ENCODE assay signal across 16 cellular contexts in the genomic region with DNA sequence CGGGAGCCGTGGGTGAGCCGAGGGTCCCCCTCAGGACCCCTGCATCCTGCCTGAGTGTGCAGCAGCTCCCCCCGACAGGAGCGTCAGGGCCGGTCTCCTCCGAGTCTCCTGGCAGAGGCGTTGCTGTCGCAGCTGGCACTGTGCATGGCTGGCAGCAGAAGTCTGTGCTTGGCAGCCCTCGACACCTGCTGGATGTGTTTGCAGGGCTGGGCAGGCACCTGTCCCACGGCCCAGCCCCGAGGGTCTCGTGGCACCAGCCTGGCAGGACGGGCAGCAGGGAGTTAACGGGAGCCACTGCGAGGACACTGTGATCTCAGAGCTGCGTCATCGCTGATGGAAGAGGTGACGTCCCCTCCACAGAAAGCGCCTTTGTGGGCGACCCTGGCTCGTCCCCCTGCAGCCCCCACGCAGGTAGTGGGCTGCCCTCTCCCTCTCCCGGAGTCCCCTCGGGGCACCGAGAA. TPM values are rescaled to one million over a fixed set of nuclear protein-coding genes. Genes with fewer than 3 reads are reported as not detected.
DNase-seq lines count a peak whose midpoint lies in the region; ATAC-seq and TF ChIP-seq lines count a peak whose summit lies in the region.
"Had no signal": no experiment of that assay in that cellular context is flagged by ENCODE, and none has a peak within 500 bp of the region (broad histone marks: within the 10 kb centered on the region; RNA-seq: fewer than 3 reads in every experiment).

No MANE protein-coding gene starts in this region.

- intact Hi-C loops in ascending aorta (cut with DNase I) (no loop called here), left ventricle myocardium superior (cut with micrococcal nuclease) (no loop called here), posterior cingulate gyrus (cut with DNase I) (no loop called here)
- intact Hi-C loops in activated naive CD4-positive, alpha-beta T cell treated with anti-CD3 and anti-CD28 coated beads for 36 hours (cut with micrococcal nuclease) = no loop called here

- no peak overlapping the region for H3K27ac Mint-ChIP-seq in T-helper 2 cell treated with Interferon-gamma antibody and Interleukin-4, amounts not matched to agents 5 μg/mL and 100 μg/mL, for 36 hours
- H3K27ac Mint-ChIP-seq in activated naive CD4-positive, alpha-beta T cell treated with anti-CD3 and anti-CD28 coated beads for 36 hours = no peak overlapping the region
- H3K27ac Mint-ChIP-seq: activated naive CD8-positive, alpha-beta T cell treated with anti-CD3 and anti-CD28 coated beads for 36 hours had no signal

- ATAC-seq in left ventricle myocardium superior (peak; percentile 80), HG03571 (IDR thresholded peaks at IDR 0.05; ENCODE audit: unreplicated experiment) (no peak)

- H3K27ac ChIP-seq in ascending aorta = peak overlapping the region; percentile 65 to 97

- no peaks in the 10 kb centered on the region for H3K9me3 Mint-ChIP-seq in T-helper 2 cell treated with Interferon-gamma antibody and Interleukin-4, amounts not matched to agents 5 μg/mL and 100 μg/mL, for 36 hours
- H3K9me3 Mint-ChIP-seq in activated naive CD4-positive, alpha-beta T cell treated with anti-CD3 and anti-CD28 coated beads for 36 hours = no peaks in the 10 kb centered on the region
- H3K9me3 Mint-ChIP-seq: activated naive CD8-positive, alpha-beta T cell treated with anti-CD3 and anti-CD28 coated beads for 36 hours had no signal

- H3K27me3 ChIP-seq in ascending aorta = no peaks in the 10 kb centered on the region

- H3K27me3 Mint-ChIP-seq in T-helper 2 cell treated with Interferon-gamma antibody and Interleukin-4, amounts not matched to agents 5 μg/mL and 100 μg/mL, for 36 hours (ENCODE audit: low read depth) = no peaks in the 10 kb centered on the region
- H3K27me3 Mint-ChIP-seq in activated naive CD4-positive, alpha-beta T cell treated with anti-CD3 and anti-CD28 coated beads for 36 hours (ENCODE audit: low read depth) = no peaks in the 10 kb centered on the region
- H3K27me3 Mint-ChIP-seq: activated naive CD8-positive, alpha-beta T cell treated with anti-CD3 and anti-CD28 coated beads for 36 hours had no signal

- peaks cover 6 to 57% of the 10 kb centered on the region in 2 donors for H3K4me1 ChIP-seq in ascending aorta

- DNase-seq in DMS79 (lab: John Stamatoyannopoulos, UW) = peak; percentile 38
- DNase-seq in ascending aorta (ENCODE audit: low spot score in 2 of 2) = no peak
- peak; percentile 81 for DNase-seq in left ventricle myocardium superior
- DNase-seq in posterior cingulate gyrus = peak in 7 of 10 donors; percentile 35 to 89 (median 60)
- no peak for DNase-seq in NCI-H1436 (lab: John Stamatoyannopoulos, UW)
- no peak for DNase-seq in T-helper 2 cell treated with Interferon-gamma antibody and Interleukin-4, amounts not matched to agents 5 μg/mL and 100 μg/mL, for 36 hours (ENCODE audit: low spot score)
- no peak for DNase-seq in activated naive CD4-positive, alpha-beta T cell treated with anti-CD3 and anti-CD28 coated beads for 36 hours
- DNase-seq: activated CD4-positive, alpha-beta T cell treated with anti-CD3 and anti-CD28 coated beads for 48 hours; activated naive CD8-positive, alpha-beta T cell treated with anti-CD3 and anti-CD28 coated beads for 36 hours; AML-193; cerebellar nuclear complex; DMS153; KG1; NCI-H1694 had no signal

- H3K4me3 Mint-ChIP-seq in T-helper 2 cell treated with Interferon-gamma antibody and Interleukin-4, amounts not matched to agents 5 μg/mL and 100 μg/mL, for 36 hours = no peak overlapping the region
- no peak overlapping the region for H3K4me3 Mint-ChIP-seq in activated naive CD4-positive, alpha-beta T cell treated with anti-CD3 and anti-CD28 coated beads for 36 hours
- H3K4me3 Mint-ChIP-seq: activated naive CD8-positive, alpha-beta T cell treated with anti-CD3 and anti-CD28 coated beads for 36 hours had no signal

- H3K36me3 Mint-ChIP-seq in T-helper 2 cell treated with Interferon-gamma antibody and Interleukin-4, amounts not matched to agents 5 μg/mL and 100 μg/mL, for 36 hours (ENCODE audit: low read depth) = no peaks in the 10 kb centered on the region
- no peaks in the 10 kb centered on the region for H3K36me3 Mint-ChIP-seq in activated naive CD4-positive, alpha-beta T cell treated with anti-CD3 and anti-CD28 coated beads for 36 hours (ENCODE audit: low read depth)
- H3K36me3 Mint-ChIP-seq: activated naive CD8-positive, alpha-beta T cell treated with anti-CD3 and anti-CD28 coated beads for 36 hours had no signal

- H3K4me3 ChIP-seq in ascending aorta = peak overlapping the region; percentile 31 to 53
- H3K4me3 ChIP-seq: HAP-1 had no signal

- H3K4me1 Mint-ChIP-seq in T-helper 2 cell treated with Interferon-gamma antibody and Interleukin-4, amounts not matched to agents 5 μg/mL and 100 μg/mL, for 36 hours (ENCODE audit: low read depth) = no peaks in the 10 kb centered on the region
- H3K4me1 Mint-ChIP-seq in activated naive CD4-positive, alpha-beta T cell treated with anti-CD3 and anti-CD28 coated beads for 36 hours (ENCODE audit: low read depth) = no peaks in the 10 kb centered on the region
- H3K4me1 Mint-ChIP-seq: activated naive CD8-positive, alpha-beta T cell treated with anti-CD3 and anti-CD28 coated beads for 36 hours had no signal

- no peaks in the 10 kb centered on the region for H3K9me3 ChIP-seq in ascending aorta
- H3K9me3 ChIP-seq: HAP-1 had no signal

- TF ChIP-seq CTCF in ascending aorta (IDR thresholded peaks at IDR 0.05) = no peak

- CTCF ChIA-PET in activated naive CD4-positive, alpha-beta T cell treated with anti-CD3 and anti-CD28 coated beads for 36 hours (lab: Charles Lee) = no interaction called here

- H3K36me3 ChIP-seq in ascending aorta = no peaks in the 10 kb centered on the region
- H3K36me3 ChIP-seq: HAP-1 had no signal

RNA-seq across cellular contexts. Expression of a gene that starts 15.1 kb away (rescaled TPM):
- total RNA-seq in ascending aorta (699 TPM), left ventricle myocardium superior (52.4 TPM)
- 10 to 100 TPM; 10.3 to 12.6 TPM for total RNA-seq in activated naive CD4-positive, alpha-beta T cell treated with anti-CD3 and anti-CD28 coated beads for 36 hours

Comparison
In these comparisons a context has a peak if more than half of its experiments do, and no peak if none do; other contexts are left out.
1. DNase-seq: peak in DMS79 (single experiment), left ventricle myocardium superior (single experiment) and posterior cingulate gyrus (7 of 10); none in ascending aorta (0 of 2), NCI-H1436 (single experiment), T-helper 2 cell treated with Interferon-gamma antibody and Interleukin-4, amounts not matched to agents 5 μg/mL and 100 μg/mL, for 36 hours (single experiment) and activated naive CD4-positive, alpha-beta T cell treated with anti-CD3 and anti-CD28 coated beads for 36 hours (single experiment).
2. RNA of a gene that starts 15.1 kb away (total RNA-seq): 699 TPM in ascending aorta (single experiment); 52.4 TPM in left ventricle myocardium superior (single experiment) and 10.3 to 12.6 TPM in activated naive CD4-positive, alpha-beta T cell treated with anti-CD3 and anti-CD28 coated beads for 36 hours; every median in the first group is over 10 times any median in the second.